ENCODE assay signal across 2 cellular contexts in genomic region chr22:29702025-29702930, GRCh38.
A peak's percentile ranks its signal among the peaks of the same experiment; 100 is the strongest.
TF ChIP-seq lines count a peak whose summit lies in the region.

No MANE protein-coding gene starts in this region.

TF ChIP-seq in HCT116, 20 proteins besides CTCF, POLR2A, EP300 and RAD21:
- no peak for TF ChIP-seq REST (IDR thresholded peaks at IDR 0.05; ENCODE audit: low read depth)
- TF ChIP-seq ZBTB33 (IDR thresholded peaks at IDR 0.05; ENCODE audit: extremely low read depth, insufficient replicate concordance, low read length), result no peak
- TF ChIP-seq TCF7L2 (IDR thresholded peaks at IDR 0.05; ENCODE audit: borderline replicate concordance, extremely low read depth, insufficient read depth, insufficient read length), result peak; percentile 56

TF ChIP-seq in SK-N-SH treated with all-trans-retinoic acid at 6 μM for 48 hours, 23 proteins besides CTCF, POLR2A, EP300 and RAD21 (continued from another document):
- TF ChIP-seq, protein P1, sequence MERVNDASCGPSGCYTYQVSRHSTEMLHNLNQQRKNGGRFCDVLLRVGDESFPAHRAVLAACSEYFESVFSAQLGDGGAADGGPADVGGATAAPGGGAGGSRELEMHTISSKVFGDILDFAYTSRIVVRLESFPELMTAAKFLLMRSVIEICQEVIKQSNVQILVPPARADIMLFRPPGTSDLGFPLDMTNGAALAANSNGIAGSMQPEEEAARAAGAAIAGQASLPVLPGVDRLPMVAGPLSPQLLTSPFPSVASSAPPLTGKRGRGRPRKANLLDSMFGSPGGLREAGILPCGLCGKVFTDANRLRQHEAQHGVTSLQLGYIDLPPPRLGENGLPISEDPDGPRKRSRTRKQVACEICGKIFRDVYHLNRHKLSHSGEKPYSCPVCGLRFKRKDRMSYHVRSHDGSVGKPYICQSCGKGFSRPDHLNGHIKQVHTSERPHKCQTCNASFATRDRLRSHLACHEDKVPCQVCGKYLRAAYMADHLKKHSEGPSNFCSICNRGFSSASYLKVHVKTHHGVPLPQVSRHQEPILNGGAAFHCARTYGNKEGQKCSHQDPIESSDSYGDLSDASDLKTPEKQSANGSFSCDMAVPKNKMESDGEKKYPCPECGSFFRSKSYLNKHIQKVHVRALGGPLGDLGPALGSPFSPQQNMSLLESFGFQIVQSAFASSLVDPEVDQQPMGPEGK (CRISPR knock-in tag; IDR thresholded peaks at IDR 0.05; ENCODE audit: borderline replicate concordance), result no peak
- TF ChIP-seq CSDC2 (CRISPR knock-in tag; IDR thresholded peaks at IDR 0.05) (no peak), RARB (CRISPR knock-in tag; IDR thresholded peaks at IDR 0.05) (no peak), TOX (CRISPR knock-in tag; IDR thresholded peaks at IDR 0.05; ENCODE audit: borderline replicate concordance) (no peak), POU6F1 (CRISPR knock-in tag; IDR thresholded peaks at IDR 0.05; ENCODE audit: borderline replicate concordance, low read depth) (no peak)
- TF ChIP-seq, protein P2, sequence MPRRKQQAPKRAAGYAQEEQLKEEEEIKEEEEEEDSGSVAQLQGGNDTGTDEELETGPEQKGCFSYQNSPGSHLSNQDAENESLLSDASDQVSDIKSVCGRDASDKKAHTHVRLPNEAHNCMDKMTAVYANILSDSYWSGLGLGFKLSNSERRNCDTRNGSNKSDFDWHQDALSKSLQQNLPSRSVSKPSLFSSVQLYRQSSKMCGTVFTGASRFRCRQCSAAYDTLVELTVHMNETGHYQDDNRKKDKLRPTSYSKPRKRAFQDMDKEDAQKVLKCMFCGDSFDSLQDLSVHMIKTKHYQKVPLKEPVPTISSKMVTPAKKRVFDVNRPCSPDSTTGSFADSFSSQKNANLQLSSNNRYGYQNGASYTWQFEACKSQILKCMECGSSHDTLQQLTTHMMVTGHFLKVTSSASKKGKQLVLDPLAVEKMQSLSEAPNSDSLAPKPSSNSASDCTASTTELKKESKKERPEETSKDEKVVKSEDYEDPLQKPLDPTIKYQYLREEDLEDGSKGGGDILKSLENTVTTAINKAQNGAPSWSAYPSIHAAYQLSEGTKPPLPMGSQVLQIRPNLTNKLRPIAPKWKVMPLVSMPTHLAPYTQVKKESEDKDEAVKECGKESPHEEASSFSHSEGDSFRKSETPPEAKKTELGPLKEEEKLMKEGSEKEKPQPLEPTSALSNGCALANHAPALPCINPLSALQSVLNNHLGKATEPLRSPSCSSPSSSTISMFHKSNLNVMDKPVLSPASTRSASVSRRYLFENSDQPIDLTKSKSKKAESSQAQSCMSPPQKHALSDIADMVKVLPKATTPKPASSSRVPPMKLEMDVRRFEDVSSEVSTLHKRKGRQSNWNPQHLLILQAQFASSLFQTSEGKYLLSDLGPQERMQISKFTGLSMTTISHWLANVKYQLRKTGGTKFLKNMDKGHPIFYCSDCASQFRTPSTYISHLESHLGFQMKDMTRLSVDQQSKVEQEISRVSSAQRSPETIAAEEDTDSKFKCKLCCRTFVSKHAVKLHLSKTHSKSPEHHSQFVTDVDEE (CRISPR knock-in tag; IDR thresholded peaks at IDR 0.05), result no peak
